In the genomic region with DNA sequence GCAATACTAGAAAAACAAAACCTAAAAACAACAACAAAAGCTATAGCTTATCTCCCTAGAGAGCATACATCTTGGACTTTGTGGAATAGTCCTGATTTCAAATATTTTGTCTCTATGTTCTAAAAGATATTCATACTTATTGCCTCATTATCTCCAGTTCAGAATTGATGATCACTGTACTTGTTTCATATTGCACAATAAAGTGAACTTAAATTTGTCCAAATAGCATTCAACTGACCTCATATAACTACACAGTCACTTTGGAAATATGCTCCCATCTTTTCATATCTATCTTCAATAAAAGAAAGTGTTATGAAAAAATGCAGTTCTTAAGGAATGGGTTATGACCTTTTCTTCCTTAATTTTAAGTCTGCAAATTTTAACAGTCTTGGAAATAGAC, we compare ENCODE assay signal across 26 cellular contexts.
"Had no signal": no experiment of that assay in that cellular context is flagged by ENCODE, and none has a peak within 500 bp of the region (broad histone marks: within the 10 kb centered on the region; RNA-seq: fewer than 3 reads in every experiment).

No MANE protein-coding gene starts in this region.

- ATAC-seq: activated CD8-positive, alpha-beta memory T cell treated with anti-CD3 and anti-CD28 coated beads, Interleukin-2, amount 10 ng/mL, durations not matched to agents 7 days and 5 days; activated CD8-positive, alpha-beta T cell treated with anti-CD3 and anti-CD28 coated beads for 36 hours; gastrocnemius medialis; left lung; lower lobe of right lung; naive thymus-derived CD8-positive, alpha-beta T cell; stimulated activated naive CD8-positive, alpha-beta T cell treated with anti-CD3 and anti-CD28 coated beads, Interleukin-15, Interleukin-2, amounts not matched to agents 100 U/mL and 50 U/mL, for 24 hours; T-helper 17 cell had no signal

- H3K4me3 ChIP-seq: breast epithelium, colonic mucosa, gastrocnemius medialis, left lung, lower lobe of right lung, right atrium auricular region, thoracic aorta, uterus had no signal

- H3K4me1 ChIP-seq: breast epithelium, colonic mucosa, gastrocnemius medialis, left lung, lower lobe of right lung, parathyroid adenoma, right atrium auricular region, uterus had no signal

- H3K4me1 Mint-ChIP-seq: activated CD8-positive, alpha-beta memory T cell treated with anti-CD3 and anti-CD28 coated beads, Interleukin-2, amount 10 ng/mL, durations not matched to agents 7 days and 5 days; activated naive CD4-positive, alpha-beta T cell treated with anti-CD3 and anti-CD28 coated beads, Interleukin-2, amount 50 U/mL, for 24 hours; neural crest cell had no signal

- H3K4me3 Mint-ChIP-seq: activated CD8-positive, alpha-beta memory T cell treated with anti-CD3 and anti-CD28 coated beads, Interleukin-2, amount 10 ng/mL, durations not matched to agents 7 days and 5 days; activated CD8-positive, alpha-beta T cell treated with anti-CD3 and anti-CD28 coated beads for 36 hours; activated naive CD4-positive, alpha-beta T cell treated with anti-CD3 and anti-CD28 coated beads, Interleukin-2, amount 50 U/mL, for 24 hours; naive thymus-derived CD8-positive, alpha-beta T cell; neural crest cell; T-helper 17 cell had no signal

- H3K27ac ChIP-seq: breast epithelium, colonic mucosa, epithelial cell of prostate, gastrocnemius medialis, left lung, lower lobe of right lung, parathyroid adenoma, right atrium auricular region, thoracic aorta, uterus had no signal

- H3K9me3 Mint-ChIP-seq: activated CD8-positive, alpha-beta T cell treated with anti-CD3 and anti-CD28 coated beads for 36 hours; activated naive CD4-positive, alpha-beta T cell treated with anti-CD3 and anti-CD28 coated beads, Interleukin-2, amount 50 U/mL, for 24 hours; activated T-helper 2 cell treated with anti-CD3 and anti-CD28 coated beads, Interferon-gamma antibody, Interleukin-2, Interleukin-4, amounts not matched to agents 10 μg/mL and 5 μg/mL and 100 μg/mL, durations not matched to agents 14 hours and 24 hours and 36 hours; naive thymus-derived CD8-positive, alpha-beta T cell; neural crest cell had no signal

- H3K36me3 ChIP-seq: breast epithelium, colonic mucosa, gastrocnemius medialis, left lung, lower lobe of right lung, right atrium auricular region, thoracic aorta, uterus had no signal

- H3K27me3 Mint-ChIP-seq: activated CD8-positive, alpha-beta memory T cell treated with anti-CD3 and anti-CD28 coated beads, Interleukin-2, amount 10 ng/mL, durations not matched to agents 7 days and 5 days; activated CD8-positive, alpha-beta T cell treated with anti-CD3 and anti-CD28 coated beads for 36 hours; activated naive CD4-positive, alpha-beta T cell treated with anti-CD3 and anti-CD28 coated beads, Interleukin-2, amount 50 U/mL, for 24 hours; naive thymus-derived CD8-positive, alpha-beta T cell; T-helper 17 cell had no signal

- H2AFZ ChIP-seq: parathyroid adenoma had no signal

- DNase-seq: activated CD4-positive, alpha-beta T cell treated with anti-CD3 and anti-CD28 coated beads, Interleukin-2, amount 50 U/mL, for 1 hour; activated CD8-positive, alpha-beta memory T cell treated with anti-CD3 and anti-CD28 coated beads, Interleukin-2, amount 10 ng/mL, durations not matched to agents 7 days and 5 days; activated CD8-positive, alpha-beta T cell treated with anti-CD3 and anti-CD28 coated beads for 36 hours; activated T-cell treated with anti-CD3 and anti-CD28 coated beads, Interleukin-2, amount 50 U/mL, for 48 hours; colonic mucosa; effector CD8-positive, alpha-beta T cell; gastrocnemius medialis; glutamatergic neuron; left lung; lower lobe of right lung; mesenchymal stem cell; naive thymus-derived CD8-positive, alpha-beta T cell; occipital lobe; stimulated activated CD4-positive, alpha-beta T cell treated with anti-CD3 and anti-CD28 coated beads, Interleukin-2, amount 100 ng/mL, for 48 hours; stimulated activated naive CD8-positive, alpha-beta T cell treated with anti-CD3 and anti-CD28 coated beads, Interleukin-15, Interleukin-2, amounts not matched to agents 100 U/mL and 50 U/mL, for 24 hours; T-helper 17 cell; trophoblast cell; uterus had no signal

- H3K27ac Mint-ChIP-seq: activated CD8-positive, alpha-beta memory T cell treated with anti-CD3 and anti-CD28 coated beads, Interleukin-2, amount 10 ng/mL, durations not matched to agents 7 days and 5 days; activated CD8-positive, alpha-beta T cell treated with anti-CD3 and anti-CD28 coated beads for 36 hours; activated naive CD4-positive, alpha-beta T cell treated with anti-CD3 and anti-CD28 coated beads, Interleukin-2, amount 50 U/mL, for 24 hours; activated T-helper 2 cell treated with anti-CD3 and anti-CD28 coated beads, Interferon-gamma antibody, Interleukin-2, Interleukin-4, amounts not matched to agents 10 μg/mL and 5 μg/mL and 100 μg/mL, durations not matched to agents 14 hours and 24 hours and 36 hours; naive thymus-derived CD8-positive, alpha-beta T cell; T-helper 17 cell had no signal

- H3K9me3 ChIP-seq: breast epithelium, colonic mucosa, gastrocnemius medialis, left lung, lower lobe of right lung, right atrium auricular region, thoracic aorta, uterus had no signal

- H3K27me3 ChIP-seq: breast epithelium, colonic mucosa, gastrocnemius medialis, left lung, right atrium auricular region, uterus had no signal

- H3K36me3 Mint-ChIP-seq: activated CD8-positive, alpha-beta memory T cell treated with anti-CD3 and anti-CD28 coated beads, Interleukin-2, amount 10 ng/mL, durations not matched to agents 7 days and 5 days; activated naive CD4-positive, alpha-beta T cell treated with anti-CD3 and anti-CD28 coated beads, Interleukin-2, amount 50 U/mL, for 24 hours; naive thymus-derived CD8-positive, alpha-beta T cell had no signal

- H3K9ac ChIP-seq: parathyroid adenoma had no signal
